Comparison of ENCODE assay signal across 19 cellular contexts in genomic region chr15:47570451-47570850, GRCh38.
DNase-seq lines count a peak whose midpoint lies in the region; ATAC-seq, FAIRE-seq and TF ChIP-seq lines count a peak whose summit lies in the region.
"Had no signal": no experiment of that assay in that cellular context is flagged by ENCODE, and none has a peak within 500 bp of the region (broad histone marks: within the 10 kb centered on the region; RNA-seq: fewer than 3 reads in every experiment).

No MANE protein-coding gene starts in this region.

- no peak for TF ChIP-seq POLR2A in IMR-90 (IDR thresholded peaks at IDR 0.05; ENCODE audit: low read depth, low read length)

- no peak overlapping the region for H3K4me3 Mint-ChIP-seq in neural progenitor cell
- H3K4me3 Mint-ChIP-seq: CD14-positive monocyte had no signal

- H3K4me2 ChIP-seq in IMR-90 (ENCODE audit: low read depth, low read length) (no peak overlapping the region), neural progenitor cell (peak overlapping the region; percentile 1)
- H3K4me2 ChIP-seq: BLaER1 had no signal

- H2AK5ac ChIP-seq in IMR-90 (ENCODE audit: low read depth, low read length), result no peak overlapping the region

- no peak for TF ChIP-seq CTCF in IMR-90 (conservative IDR thresholded peaks at IDR 0.05; ENCODE audit: low read depth, low read length)
- no peak for TF ChIP-seq CTCF in neural progenitor cell (IDR thresholded peaks at IDR 0.05)
- TF ChIP-seq CTCF in D721Med (IDR thresholded peaks at IDR 0.05; ENCODE audit: insufficient read depth, missing control alignments), result no peak

- ATAC-seq in IMR-90 (ENCODE audit: low read depth), result no peak
- peak; percentile 31 for ATAC-seq in left colon
- ATAC-seq in HG02642 (IDR thresholded peaks at IDR 0.05; ENCODE audit: poor library complexity, unreplicated experiment), result no peak
- ATAC-seq: GM12878 had no signal

- POLR2A ChIA-PET in IMR-90 (lab: Charles Lee; ENCODE audit: unreplicated experiment), result no interaction called here

- no peak overlapping the region for H4K91ac ChIP-seq in IMR-90 (ENCODE audit: insufficient read depth, low read depth, low read length)

- no peak overlapping the region for H2BK20ac ChIP-seq in IMR-90 (ENCODE audit: low read depth, low read length)

- dilution Hi-C loops in IMR-90 (cut with HindIII; ENCODE audit: low sequenced_read_pairs, unreplicated experiment), result no loop called here

- no peak overlapping the region for H3K4ac ChIP-seq in IMR-90 (ENCODE audit: low read depth, low read length)

- in situ Hi-C loops in IMR-90 (cut with MboI; ENCODE audit: low sequenced_read_pairs), result no loop called here

- no peaks in the 10 kb centered on the region for H3K79me1 ChIP-seq in IMR-90 (ENCODE audit: low read depth in 1 of 2, low read length in 2 of 2)

- no peak overlapping the region for H3K18ac ChIP-seq in IMR-90 (ENCODE audit: low read depth, low read length)

- WGBS in IMR-90 (ENCODE audit: extremely low coverage in 2 of 2, insufficient read length in 1 of 2), 2 experiments, result no CpG with 5 or more reads among the region's 4 CpGs

- H3K14ac ChIP-seq in IMR-90 (replicated peaks; ENCODE audit: low read depth, low read length), result no peak overlapping the region

- CTCF ChIA-PET in IMR-90 (lab: Yijun Ruan, JAX), result no interaction called here

- no peaks in the 10 kb centered on the region for H3K9me1 ChIP-seq in IMR-90 (ENCODE audit: insufficient read depth, low read length)

- no peak for FAIRE-seq in D721Med (lab: Jason Lieb, UNC)
- FAIRE-seq: GM12878 had no signal

- no peaks in the 10 kb centered on the region for H3K9me3 Mint-ChIP-seq in neural progenitor cell

- no peak for TF ChIP-seq RAD21 in IMR-90 (IDR thresholded peaks at IDR 0.05; ENCODE audit: low read length)

- H3K27ac Mint-ChIP-seq in neural progenitor cell, result no peak overlapping the region
- H3K27ac Mint-ChIP-seq: CD14-positive monocyte; CD4-positive, alpha-beta memory T cell had no signal

- H3K4me1 ChIP-seq in IMR-90 (ENCODE audit: control insufficient read depth, insufficient read depth, low read length) (no peaks in the 10 kb centered on the region), neural progenitor cell (peaks cover 14% of the 10 kb centered on the region)
- H3K4me1 ChIP-seq: BLaER1, HAP-1 had no signal

- DNase-seq in IMR-90, result no peak
- DNase-seq in NCI-H82 treated with DMSO at 0.1 percent for 48 hours (lab: John Stamatoyannopoulos, UW; ENCODE audit: unreplicated experiment), result peak; percentile 69
- no peak for DNase-seq in left colon
- DNase-seq in neural progenitor cell (ENCODE audit: low spot score), result peak; percentile 70
- no peak for DNase-seq in NCI-H128 (lab: John Stamatoyannopoulos, UW; ENCODE audit: unreplicated experiment)
- no peak for DNase-seq in D721Med (ENCODE audit: insufficient read length, low spot score)
- DNase-seq in NCI-H1694 (lab: John Stamatoyannopoulos, UW), result no peak
- DNase-seq: 8988T; Calu3; CD4-positive, alpha-beta memory T cell; DMS 273 treated with DMSO at 0.1 percent for 48 hours; DMS53; DND-41; EL had no signal

- no peaks in the 10 kb centered on the region for H3K9me3 ChIP-seq in IMR-90 (ENCODE audit: control insufficient read depth, insufficient read depth, low read length)
- no peaks in the 10 kb centered on the region for H3K9me3 ChIP-seq in neural progenitor cell (ENCODE audit: low read depth)
- H3K9me3 ChIP-seq: BLaER1, HAP-1 had no signal

- H3K36me3 ChIP-seq in IMR-90 (ENCODE audit: control insufficient read depth, insufficient read depth, low read length) (no peaks in the 10 kb centered on the region), neural progenitor cell (no peaks in the 10 kb centered on the region)
- H3K36me3 ChIP-seq: BLaER1, HAP-1 had no signal

- H2BK120ac ChIP-seq in IMR-90 (ENCODE audit: low read depth, low read length), result no peak overlapping the region

- intact Hi-C loops in IMR-90 (cut with micrococcal nuclease), result loop anchor here (10.0 kb wide), 1 partner anchor 144 kb away; the partner anchor contains the start of gene SEMA6D
- intact Hi-C loops in left colon (cut with DNase I, micrococcal nuclease), result no loop called here

- no peak overlapping the region for H4K8ac ChIP-seq in IMR-90 (ENCODE audit: low read depth in 2 of 2, low read length in 2 of 2)

- H3K4me3 ChIP-seq in IMR-90 (ENCODE audit: insufficient read depth, low read depth, low read length) (no peak overlapping the region), neural progenitor cell (no peak overlapping the region)
- H3K4me3 ChIP-seq: BLaER1, GM12878, HAP-1 had no signal

- H3K36me3 Mint-ChIP-seq in neural progenitor cell, result no peaks in the 10 kb centered on the region
- H3K36me3 Mint-ChIP-seq: CD14-positive monocyte; CD4-positive, alpha-beta memory T cell had no signal

- H3K27me3 ChIP-seq in IMR-90 (ENCODE audit: control insufficient read depth, insufficient read depth, low read length), result no peaks in the 10 kb centered on the region
- H3K27me3 ChIP-seq in neural progenitor cell, result no peaks in the 10 kb centered on the region
- H3K27me3 ChIP-seq: BLaER1 had no signal

- no peak overlapping the region for H3K23ac ChIP-seq in IMR-90 (ENCODE audit: low read depth, low read length)

- peaks cover 8% of the 10 kb centered on the region for H3K27me3 Mint-ChIP-seq in neural progenitor cell (ENCODE audit: insufficient read depth, low read depth)
- H3K27me3 Mint-ChIP-seq: CD4-positive, alpha-beta memory T cell had no signal

- H2BK15ac ChIP-seq in IMR-90 (ENCODE audit: low read depth, low read length), result no peak overlapping the region

- BruUV-seq in IMR-90 (replicated peaks; lab: Mats Ljungman, UMichigan), result no TSS peak

- no peaks in the 10 kb centered on the region for H3K79me2 ChIP-seq in neural progenitor cell (ENCODE audit: low read depth)

- no peaks in the 10 kb centered on the region for H3F3A ChIP-seq in neural progenitor cell (ENCODE audit: low read depth)

- no peak overlapping the region for H4K5ac ChIP-seq in IMR-90 (ENCODE audit: low read depth, low read length)

- H3K56ac ChIP-seq in IMR-90 (ENCODE audit: extremely low read depth, insufficient read depth, low read length), result no peak overlapping the region

- H3K4me1 Mint-ChIP-seq in neural progenitor cell, result peaks cover 12% of the 10 kb centered on the region
- H3K4me1 Mint-ChIP-seq: CD14-positive monocyte; CD4-positive, alpha-beta memory T cell had no signal

- H3K27ac ChIP-seq in IMR-90 (ENCODE audit: insufficient read depth, low read length), result no peak overlapping the region
- no peak overlapping the region for H3K27ac ChIP-seq in neural progenitor cell
- H3K27ac ChIP-seq: BLaER1 had no signal

- H3K9ac ChIP-seq in IMR-90 (ENCODE audit: low read depth, low read length) (no peak overlapping the region), neural progenitor cell (no peak overlapping the region)
- H3K9ac ChIP-seq: BLaER1 had no signal

- no peak overlapping the region for H2BK5ac ChIP-seq in IMR-90 (ENCODE audit: low read depth, low read length, poor library complexity, severe bottlenecking)

- H4K20me1 ChIP-seq in IMR-90 (ENCODE audit: insufficient read depth, low read length) (no peaks in the 10 kb centered on the region), neural progenitor cell (ENCODE audit: low read depth) (no peaks in the 10 kb centered on the region)
- H4K20me1 ChIP-seq: BLaER1 had no signal

- H2AK9ac ChIP-seq in IMR-90 (replicated peaks; ENCODE audit: low read depth, low read length, poor library complexity), result no peak overlapping the region

- H2AFZ ChIP-seq in IMR-90 (replicated peaks; ENCODE audit: low read length, poor library complexity), result peak overlapping the region; percentile 43
- no peak overlapping the region for H2AFZ ChIP-seq in neural progenitor cell (replicated peaks)

TF ChIP-seq in IMR-90, 13 proteins besides CTCF, POLR2A, EP300 and RAD21:
- no peak for TF ChIP-seq MAFK (IDR thresholded peaks at IDR 0.05; ENCODE audit: low read depth, low read length)
- TF ChIP-seq RFX5 (IDR thresholded peaks at IDR 0.05; ENCODE audit: low read depth, low read length), result no peak
- TF ChIP-seq BHLHE40 (IDR thresholded peaks at IDR 0.05; ENCODE audit: low read depth, low read length), result no peak
- TF ChIP-seq NFE2L2 (IDR thresholded peaks at IDR 0.05; ENCODE audit: low read depth, low read length), result no peak
- TF ChIP-seq CHD1 (IDR thresholded peaks at IDR 0.05; ENCODE audit: low read depth, low read length), result no peak
- no peak for TF ChIP-seq MAZ (IDR thresholded peaks at IDR 0.05; ENCODE audit: borderline replicate concordance, low read depth, low read length)
- no peak for TF ChIP-seq RCOR1 (IDR thresholded peaks at IDR 0.05; ENCODE audit: insufficient replicate concordance, low read length)
- TF ChIP-seq USF2 (IDR thresholded peaks at IDR 0.05; ENCODE audit: low read depth, low read length), result no peak
- TF ChIP-seq SMC3 (IDR thresholded peaks at IDR 0.05; ENCODE audit: low read depth, low read length), result no peak
- TF ChIP-seq CEBPB (IDR thresholded peaks at IDR 0.05; ENCODE audit: low read depth, low read length), result no peak
- TF ChIP-seq FOS (IDR thresholded peaks at IDR 0.05; ENCODE audit: low read depth, low read length), result no peak
- TF ChIP-seq MXI1 (IDR thresholded peaks at IDR 0.05; ENCODE audit: borderline replicate concordance, low read depth, low read length), result no peak

Comparison
In these comparisons a context has a peak if more than half of its experiments do, and no peak if none do; other contexts are left out.
1. DNase-seq: peak in NCI-H82 treated with DMSO at 0.1 percent for 48 hours (single experiment) and neural progenitor cell (single experiment); none in IMR-90 (single experiment), left colon (0 of 2), NCI-H128 (single experiment), D721Med (single experiment) and NCI-H1694 (single experiment).